Comparison of ENCODE assay signal across 14 cellular contexts in the genomic region with DNA sequence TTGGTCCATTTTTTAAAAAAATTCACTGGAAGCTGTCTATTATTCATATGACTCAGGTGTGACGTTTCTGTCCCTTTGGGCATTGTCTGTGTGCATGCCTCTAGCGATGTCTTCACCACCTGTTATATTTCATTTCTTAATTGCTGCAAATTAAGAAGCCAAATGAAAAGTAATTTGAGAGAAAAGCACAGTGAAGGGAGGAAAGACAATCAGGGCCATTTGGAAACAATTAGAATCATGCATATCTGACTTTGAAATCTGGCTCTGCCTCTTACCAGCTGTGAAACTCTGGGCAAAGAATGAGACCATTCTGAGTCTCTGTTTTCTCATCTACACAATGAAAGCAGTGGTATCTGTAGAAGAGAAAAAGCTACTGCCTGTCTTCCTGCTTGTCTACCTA.
DNase-seq lines count a peak whose midpoint lies in the region; ATAC-seq and TF ChIP-seq lines count a peak whose summit lies in the region.
"Had no signal": no experiment of that assay in that cellular context is flagged by ENCODE, and none has a peak within 500 bp of the region (broad histone marks: within the 10 kb centered on the region; RNA-seq: fewer than 3 reads in every experiment).

No MANE protein-coding gene starts in this region.

- H3K9ac ChIP-seq in adipocyte (ENCODE audit: low read length): no peak overlapping the region
- H3K9ac ChIP-seq: GM23248 had no signal

- H3K27ac ChIP-seq in right lobe of liver: no peak overlapping the region
- H3K27ac ChIP-seq: GM23248, HL-60 had no signal

- H3K36me3 ChIP-seq in adipocyte (ENCODE audit: control insufficient read depth, insufficient read depth, low read length, severe bottlenecking) (no peaks in the 10 kb centered on the region), right lobe of liver (no peaks in the 10 kb centered on the region)
- H3K36me3 ChIP-seq: BE2C, HAP-1 had no signal

- ATAC-seq in right lobe of liver: no peak

- DNase-seq in LHCN-M2 (ENCODE audit: low read depth) (peak; percentile 19), NCI-H69 (lab: John Stamatoyannopoulos, UW) (peak; percentile 89), adipocyte (ENCODE audit: low read depth) (peak; percentile 51), right lobe of liver (no peak), retina (no peak)
- DNase-seq in stimulated activated CD4-positive, alpha-beta T cell treated with anti-CD3 and anti-CD28 coated beads, Interleukin-4, amount 100 ng/mL, for 24 hours: no peak
- DNase-seq: BE2C; C1 segment of cervical spinal cord; Caco-2; CD4-positive, CD25-positive, alpha-beta regulatory T cell; CD8-positive, alpha-beta memory T cell; GM23248 had no signal

- intact Hi-C loops in right lobe of liver (cut with DNase I): no loop called here

- H3K4me3 ChIP-seq in adipocyte (ENCODE audit: low read length): no peak overlapping the region
- no peak overlapping the region for H3K4me3 ChIP-seq in right lobe of liver
- H3K4me3 ChIP-seq: GM23248, HAP-1 had no signal

- H3K4me1 ChIP-seq in adipocyte (ENCODE audit: control insufficient read depth, insufficient read depth, low read length): no peaks in the 10 kb centered on the region
- H3K4me1 ChIP-seq in right lobe of liver: no peaks in the 10 kb centered on the region
- H3K4me1 ChIP-seq: BE2C, Caco-2, HAP-1 had no signal

- 85% methylated on average over 2 of the region's 2 CpGs for WGBS in right lobe of liver (ENCODE audit: insufficient coverage, low coverage, low lambda C conversion rate, missing lambda C conversion rate)

- H3K9me3 ChIP-seq in adipocyte (ENCODE audit: control insufficient read depth, low read length) (peaks cover 7% of the 10 kb centered on the region), right lobe of liver (peaks cover 0 to 4% (median 0%) of the 10 kb centered on the region in 4 donors)
- H3K9me3 ChIP-seq: BE2C, Caco-2 had no signal

- TF ChIP-seq CTCF in right lobe of liver (IDR thresholded peaks at IDR 0.05): no peak

- TF ChIP-seq POLR2A in right lobe of liver (IDR thresholded peaks at IDR 0.05): no peak

- H3K27me3 ChIP-seq in adipocyte (replicated peaks; ENCODE audit: control insufficient read depth, insufficient read depth, low read length): no peaks in the 10 kb centered on the region
- H3K27me3 ChIP-seq in right lobe of liver: no peaks in the 10 kb centered on the region
- H3K27me3 ChIP-seq: BE2C had no signal

Comparison
In these comparisons a context has a peak if more than half of its experiments do, and no peak if none do; other contexts are left out.
1. DNase-seq: peak in LHCN-M2 (single experiment), NCI-H69 (single experiment) and adipocyte (single experiment); none in stimulated activated CD4-positive, alpha-beta T cell treated with anti-CD3 and anti-CD28 coated beads, Interleukin-4, amount 100 ng/mL, for 24 hours (single experiment), right lobe of liver (0 of 3) and retina (single experiment).